28 cellular contexts compared by ENCODE assay signal in the genomic region with DNA sequence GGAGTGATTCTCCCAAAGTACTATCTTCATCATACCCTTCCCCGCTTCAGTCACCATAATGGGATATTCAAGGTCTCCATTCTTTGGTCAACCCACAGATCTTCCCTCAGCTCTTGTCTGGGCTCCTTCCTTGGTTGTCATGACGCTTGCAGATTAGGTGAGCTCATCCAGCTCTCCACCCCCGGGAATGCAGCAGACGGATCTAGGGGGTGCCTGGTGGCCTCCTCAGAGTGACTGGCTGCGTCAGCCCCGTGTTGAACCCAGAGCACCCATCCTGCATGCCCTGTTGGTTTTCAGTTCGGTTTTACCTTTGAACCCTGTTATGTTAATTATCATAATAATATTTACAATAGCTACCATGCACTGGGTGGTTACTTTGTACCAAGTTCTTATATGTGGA. TPM values are rescaled to one million over a fixed set of nuclear protein-coding genes. Genes with fewer than 3 reads are reported as not detected.
A peak's percentile ranks its signal among the peaks of the same experiment; 100 is the strongest.
DNase-seq lines count a peak whose midpoint lies in the region; ATAC-seq and TF ChIP-seq lines count a peak whose summit lies in the region.
"Had no signal": no experiment of that assay in that cellular context is flagged by ENCODE, and none has a peak within 500 bp of the region (broad histone marks: within the 10 kb centered on the region; RNA-seq: fewer than 3 reads in every experiment).

No MANE protein-coding gene starts in this region.

- H3K9me3 Mint-ChIP-seq in chondrocyte (ENCODE audit: low read depth), result no peaks in the 10 kb centered on the region
- H3K9me3 Mint-ChIP-seq: activated naive CD4-positive, alpha-beta T cell treated with anti-CD3 and anti-CD28 coated beads for 36 hours; CD8-positive, alpha-beta memory T cell; naive thymus-derived CD4-positive, alpha-beta T cell had no signal

- H3K4me3 Mint-ChIP-seq in chondrocyte (ENCODE audit: unreplicated experiment), result no peak overlapping the region
- H3K4me3 Mint-ChIP-seq: activated naive CD4-positive, alpha-beta T cell treated with anti-CD3 and anti-CD28 coated beads for 36 hours; CD8-positive, alpha-beta memory T cell; naive thymus-derived CD4-positive, alpha-beta T cell had no signal

- H3K4me1 Mint-ChIP-seq in chondrocyte (ENCODE audit: low read depth), result peaks cover 14% of the 10 kb centered on the region

- TF ChIP-seq POLR2A in esophagus muscularis mucosa (IDR thresholded peaks at IDR 0.05; ENCODE audit: low read depth) (no peak), GM18505 (IDR thresholded peaks at IDR 0.05; ENCODE audit: borderline replicate concordance, extremely low read depth, insufficient read depth, insufficient read length) (no peak)

- H3K27me3 Mint-ChIP-seq in chondrocyte (ENCODE audit: low read depth), result peaks cover 63% of the 10 kb centered on the region

- intact Hi-C loops in esophagus muscularis mucosa (cut with DNase I), result no loop called here

- peaks cover 0 to 9% (median 8%) of the 10 kb centered on the region in 4 donors for H3K4me1 ChIP-seq in esophagus muscularis mucosa
- H3K4me1 ChIP-seq: foreskin keratinocyte, upper lobe of right lung had no signal

- no peak overlapping the region for H3K27ac Mint-ChIP-seq in chondrocyte (ENCODE audit: unreplicated experiment)
- H3K27ac Mint-ChIP-seq: CD8-positive, alpha-beta memory T cell; naive thymus-derived CD4-positive, alpha-beta T cell had no signal

- TF ChIP-seq CTCF in chondrocyte (IDR thresholded peaks at IDR 0.05) (no peak), esophagus muscularis mucosa (IDR thresholded peaks at IDR 0.05) (no peak)

- WGBS in esophagus muscularis mucosa, result 80% methylated on average over 7 of the region's 7 CpGs

- no peak overlapping the region for H3K27ac ChIP-seq in esophagus muscularis mucosa (replicated peaks in 1 of 4)
- H3K27ac ChIP-seq: foreskin keratinocyte, SJCRH30, upper lobe of right lung had no signal

- TF ChIP-seq EP300 in esophagus muscularis mucosa (IDR thresholded peaks at IDR 0.05), result no peak

- no peaks in the 10 kb centered on the region for H3K36me3 ChIP-seq in esophagus muscularis mucosa
- H3K36me3 ChIP-seq: BE2C, SJCRH30, upper lobe of right lung had no signal

- no peak overlapping the region for H3K4me3 ChIP-seq in esophagus muscularis mucosa
- H3K4me3 ChIP-seq: SJCRH30, upper lobe of right lung had no signal

- no peaks in the 10 kb centered on the region for H3K9me3 ChIP-seq in esophagus muscularis mucosa
- H3K9me3 ChIP-seq: BE2C, SJCRH30, upper lobe of right lung had no signal

- ATAC-seq in HG03521 (IDR thresholded peaks at IDR 0.05; ENCODE audit: unreplicated experiment), result no peak
- ATAC-seq in stimulated activated naive CD8-positive, alpha-beta T cell treated with anti-CD3 and anti-CD28 coated beads, Interleukin-15, Interleukin-2, amounts not matched to agents 100 U/mL and 50 U/mL, for 24 hours, result no peak
- ATAC-seq in GM18505 (IDR thresholded peaks at IDR 0.05; ENCODE audit: unreplicated experiment), result no peak
- ATAC-seq: esophagus mucosa; foreskin keratinocyte; naive thymus-derived CD4-positive, alpha-beta T cell; upper lobe of right lung had no signal

- peaks cover 2% of the 10 kb centered on the region for H3K36me3 Mint-ChIP-seq in chondrocyte (ENCODE audit: low read depth)
- H3K36me3 Mint-ChIP-seq: CD8-positive, alpha-beta memory T cell; naive thymus-derived CD4-positive, alpha-beta T cell had no signal

- DNase-seq in ELR (ENCODE audit: low read depth) (peak; percentile 26), NCI-H226 (peak; percentile 55), chondrocyte (ENCODE audit: low spot score) (peak; percentile 51), occipital lobe (lab: John Stamatoyannopoulos, UW) (peak; percentile 50), esophagus muscularis mucosa (ENCODE audit: extremely low spot score) (no peak)
- no peak for DNase-seq in stimulated activated naive CD8-positive, alpha-beta T cell treated with anti-CD3 and anti-CD28 coated beads, Interleukin-15, Interleukin-2, amounts not matched to agents 100 U/mL and 50 U/mL, for 24 hours
- DNase-seq: activated CD4-positive, alpha-beta T cell treated with anti-CD3 and anti-CD28 coated beads, Interleukin-2, amount 50 U/mL, for 4 hours; BE2C; CD8-positive, alpha-beta memory T cell; DMS 273 treated with DMSO at 0.1 percent for 48 hours; foreskin keratinocyte; midbrain; MV-4-11; naive thymus-derived CD4-positive, alpha-beta T cell; NCI-H2171; NCI-H524; SJCRH30; stimulated activated CD4-positive, alpha-beta T cell treated with anti-CD3 and anti-CD28 coated beads, Interleukin-2, amount 100 ng/mL, for 48 hours; substantia nigra; T1000; upper lobe of right lung had no signal

- peaks cover 0 to 31% (median 0%) of the 10 kb centered on the region in 4 donors for H3K27me3 ChIP-seq in esophagus muscularis mucosa
- H3K27me3 ChIP-seq: SJCRH30 had no signal

RNA-seq across cellular contexts. Expression of a gene that starts 6.4 kb away (rescaled TPM):
- total RNA-seq in chondrocyte (0.05 TPM in 1 of 3 replicates, not detected in the others), occipital lobe (25.1 TPM), esophagus muscularis mucosa (under 1 TPM; 0.39 to 0.63 (median 0.46) TPM)

RNA-seq across cellular contexts. Expression of a gene that starts 20.8 kb away (rescaled TPM):
- total RNA-seq in chondrocyte (not detected in 3 replicates), occipital lobe (not detected), esophagus muscularis mucosa (not detected)
- total RNA-seq: A673; activated naive CD4-positive, alpha-beta T cell treated with anti-CD3 and anti-CD28 coated beads for 36 hours; CD8-positive, alpha-beta memory T cell; esophagus mucosa; foreskin keratinocyte; G401; lower leg skin; naive thymus-derived CD4-positive, alpha-beta T cell; SJCRH30; upper lobe of right lung had no signal

RNA-seq across cellular contexts. Expression of a gene that starts 41.2 kb away (rescaled TPM):
- total RNA-seq in chondrocyte (not detected in 3 replicates), occipital lobe (not detected), esophagus muscularis mucosa (not detected)
- total RNA-seq: A673; activated naive CD4-positive, alpha-beta T cell treated with anti-CD3 and anti-CD28 coated beads for 36 hours; CD8-positive, alpha-beta memory T cell; foreskin keratinocyte; G401; lower leg skin; naive thymus-derived CD4-positive, alpha-beta T cell; upper lobe of right lung had no signal

RNA-seq across cellular contexts. Expression of a gene that starts 47.7 kb away (rescaled TPM):
- total RNA-seq in chondrocyte (1.3 to 10.9 TPM (median 9.9 TPM) in 3 replicates), occipital lobe (3.1 TPM), esophagus muscularis mucosa (10 to 100 TPM; 44.4 to 69.9 (median 62.8) TPM)

Comparison
In these comparisons a context has a peak if more than half of its experiments do, and no peak if none do; other contexts are left out.
1. DNase-seq: peak in ELR (single experiment), NCI-H226 (single experiment), chondrocyte (single experiment) and occipital lobe (single experiment); none in stimulated activated naive CD8-positive, alpha-beta T cell treated with anti-CD3 and anti-CD28 coated beads, Interleukin-15, Interleukin-2, amounts not matched to agents 100 U/mL and 50 U/mL, for 24 hours (single experiment) and esophagus muscularis mucosa (single experiment).
2. RNA of a gene that starts 6.4 kb away (total RNA-seq): 25.1 TPM in occipital lobe (single experiment); 0.39 to 0.63 TPM in esophagus muscularis mucosa and 0.05 TPM in chondrocyte; every median in the first group is over 10 times any median in the second.